Comparison of ENCODE assay signal across 11 cellular contexts in the genomic region with DNA sequence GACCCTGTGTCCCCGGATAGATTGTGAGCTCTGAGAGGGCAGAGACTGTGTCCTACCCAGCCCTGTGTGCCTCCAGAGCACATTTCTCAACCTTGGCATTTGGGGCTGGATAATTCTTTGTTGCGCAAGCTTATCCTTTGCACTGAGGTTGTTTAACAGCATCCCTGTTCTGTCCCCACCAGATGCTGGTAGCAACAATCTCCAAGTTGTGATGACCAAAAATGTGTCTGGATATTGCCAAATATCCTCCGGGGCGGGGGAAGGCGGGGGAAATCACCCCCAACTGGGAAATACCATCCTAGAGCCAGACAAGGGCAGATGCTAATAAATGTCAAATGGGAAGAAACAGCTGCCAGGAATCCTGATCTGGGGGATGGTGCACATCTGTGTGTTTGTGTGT. TPM values are rescaled to one million over a fixed set of nuclear protein-coding genes. Genes with fewer than 3 reads are reported as not detected.
DNase-seq lines count a peak whose midpoint lies in the region; ATAC-seq, FAIRE-seq and TF ChIP-seq lines count a peak whose summit lies in the region.
"Had no signal": no experiment of that assay in that cellular context is flagged by ENCODE, and none has a peak within 500 bp of the region (broad histone marks: within the 10 kb centered on the region; RNA-seq: fewer than 3 reads in every experiment).

No MANE protein-coding gene starts in this region.

- H3K4me3 ChIP-seq in CD4-positive, alpha-beta memory T cell (ENCODE audit: low read length in 2 of 2), result no peak overlapping the region
- H3K4me3 ChIP-seq in cardiac fibroblast (replicated peaks in 1 of 2; ENCODE audit: low read depth in 2 of 2, low read length in 2 of 2) (no peak overlapping the region), kidney (ENCODE audit: low read length in 2 of 2) (no peak overlapping the region), gastrocnemius medialis (no peak overlapping the region)

- no peak overlapping the region for H3K27ac ChIP-seq in CD4-positive, alpha-beta memory T cell (ENCODE audit: low read depth, low read length)
- H3K27ac ChIP-seq in kidney (ENCODE audit: low read depth in 2 of 2, low read length in 2 of 2), result no peak overlapping the region
- peak overlapping the region; percentile 34 to 73 (median 64) for H3K27ac ChIP-seq in gastrocnemius medialis

- H3K27me3 ChIP-seq in CD4-positive, alpha-beta memory T cell (ENCODE audit: insufficient read depth, low read length), result no peaks in the 10 kb centered on the region
- no peaks in the 10 kb centered on the region for H3K27me3 ChIP-seq in gastrocnemius medialis

- H3K36me3 Mint-ChIP-seq in CD4-positive, alpha-beta memory T cell, result peaks cover 73 to 91% of the 10 kb centered on the region in 2 donors

- no peaks in the 10 kb centered on the region for H3K9me3 Mint-ChIP-seq in CD4-positive, alpha-beta memory T cell

- peaks cover 12 to 18% (median 16%) of the 10 kb centered on the region in 4 donors for H3K4me1 Mint-ChIP-seq in CD4-positive, alpha-beta memory T cell

- H3K4me1 ChIP-seq in CD4-positive, alpha-beta memory T cell (ENCODE audit: insufficient read depth, low read length), result no peaks in the 10 kb centered on the region
- H3K4me1 ChIP-seq in kidney (ENCODE audit: control insufficient read depth in 1 of 2, insufficient read depth in 1 of 2, low read depth in 1 of 2, low read length in 2 of 2) (peaks cover 25 to 33% of the 10 kb centered on the region in 2 donors), gastrocnemius medialis (peaks cover 42 to 50% of the 10 kb centered on the region in 2 donors)

- H3K4me3 Mint-ChIP-seq in CD4-positive, alpha-beta memory T cell, result no peak overlapping the region

- H3K36me3 ChIP-seq in CD4-positive, alpha-beta memory T cell (ENCODE audit: insufficient read depth, low read length), result peaks cover 86% of the 10 kb centered on the region
- H3K36me3 ChIP-seq in kidney (ENCODE audit: control insufficient read depth in 1 of 2, insufficient read depth in 2 of 2, low read length in 2 of 2), result peaks cover 15 to 32% of the 10 kb centered on the region in 2 donors
- peaks cover 0 to 27% of the 10 kb centered on the region in 2 donors for H3K36me3 ChIP-seq in gastrocnemius medialis

- no peak for TF ChIP-seq CTCF in cardiac fibroblast (IDR thresholded peaks at IDR 0.05; ENCODE audit: low read depth, low read length)
- no peak for TF ChIP-seq CTCF in kidney (IDR thresholded peaks at IDR 0.05; ENCODE audit: borderline replicate concordance, extremely low read depth, insufficient read depth)
- no peak for TF ChIP-seq CTCF in gastrocnemius medialis (IDR thresholded peaks at IDR 0.05 in 4 of 5, conservative IDR thresholded peaks at IDR 0.05 in 1 of 5)

- CTCF ChIA-PET in CD4-positive, alpha-beta memory T cell (lab: Charles Lee; ENCODE audit: partially characterized antibody), result interaction anchor here (1.6 to 18.7 kb wide), 2 partner anchors 11 to 52 kb away, joined by 13 to 601 read pairs; no protein-coding TSS in a partner anchor

- H3K9ac ChIP-seq in kidney (ENCODE audit: low read length in 2 of 2), result no peak overlapping the region

- no peaks in the 10 kb centered on the region for H3K27me3 Mint-ChIP-seq in CD4-positive, alpha-beta memory T cell

- intact Hi-C loops in CD4-positive, alpha-beta memory T cell (cut with micrococcal nuclease), result no loop called here
- intact Hi-C loops in kidney (cut with DNase I), result loop anchor here (5.0 kb wide), 1 partner anchor 42 kb away; no protein-coding TSS in a partner anchor
- intact Hi-C loops in gastrocnemius medialis (cut with DNase I; ENCODE audit: low total_unique reads), result no loop called here

- TF ChIP-seq POLR2A in gastrocnemius medialis (IDR thresholded peaks at IDR 0.05), result no peak

- H3K27ac Mint-ChIP-seq in CD4-positive, alpha-beta memory T cell, result peak overlapping the region in 5 of 7 donors; percentile 19 to 66 (median 48)

- in situ Hi-C loops in gastrocnemius medialis (cut with MboI; ENCODE audit: low sequenced_read_pairs in 4 of 4), result no loop called here

- POLR2A ChIA-PET in CD4-positive, alpha-beta memory T cell (lab: Charles Lee; ENCODE audit: partially characterized antibody), result interaction anchor here (1.7 to 1.8 kb wide), 2 partner anchors 18 to 24 kb away, joined by 4 read pairs; a partner anchor contains a TSS

- no peak for FAIRE-seq in kidney (lab: Jason Lieb, UNC)

- ATAC-seq in gastrocnemius medialis (peak; percentile 69 to 85), SK-N-SH treated with all-trans-retinoic acid at 6 μM for 48 hours (no peak)
- ATAC-seq: Panc1 had no signal

- no peaks in the 10 kb centered on the region for H3K9me3 ChIP-seq in CD4-positive, alpha-beta memory T cell (ENCODE audit: control insufficient read depth in 1 of 2, low read length in 2 of 2)
- H3K9me3 ChIP-seq in kidney (ENCODE audit: control insufficient read depth in 1 of 2, low read length in 2 of 2) (no peaks in the 10 kb centered on the region), gastrocnemius medialis (no peaks in the 10 kb centered on the region)

- no peak for DNase-seq in CD4-positive, alpha-beta memory T cell
- DNase-seq in cardiac fibroblast (ENCODE audit: low read depth in 2 of 2) (peak; percentile 57 to 95), kidney (peak; percentile 81), gastrocnemius medialis (peak; percentile 43 to 72), NCI-H2081 (lab: John Stamatoyannopoulos, UW) (no peak), NCI-H2107 (lab: John Stamatoyannopoulos, UW) (no peak), NCI-H524 (lab: John Stamatoyannopoulos, UW) (no peak)
- DNase-seq: cortex of kidney, NCI-H2029 treated with DMSO at 0.1 percent for 48 hours had no signal

TF ChIP-seq in SK-N-SH treated with all-trans-retinoic acid at 6 μM for 48 hours, 23 proteins besides CTCF, POLR2A, EP300 and RAD21:
- TF ChIP-seq ZFP3 (CRISPR knock-in tag; IDR thresholded peaks at IDR 0.05), result no peak
- TF ChIP-seq TCF4 (CRISPR knock-in tag; IDR thresholded peaks at IDR 0.05; ENCODE audit: borderline replicate concordance), result no peak
- no peak for TF ChIP-seq TOX (CRISPR knock-in tag; IDR thresholded peaks at IDR 0.05; ENCODE audit: borderline replicate concordance)
- no peak for TF ChIP-seq GLIS3 (CRISPR knock-in tag; IDR thresholded peaks at IDR 0.05)
- TF ChIP-seq ISL1 (CRISPR knock-in tag; IDR thresholded peaks at IDR 0.05), result no peak
- no peak for TF ChIP-seq CSDC2 (CRISPR knock-in tag; IDR thresholded peaks at IDR 0.05)

RNA-seq across cellular contexts. Expression of a gene that starts 24.0 kb away (rescaled TPM):
- total RNA-seq in CD4-positive, alpha-beta memory T cell, result 100 to 1,000 TPM; 227 to 233 TPM
- 10 to 100 TPM; 31.5 to 70.2 TPM for polyA plus RNA-seq in CD4-positive, alpha-beta memory T cell
- total RNA-seq in kidney (132 TPM), gastrocnemius medialis (100 to 1,000 TPM; 112 to 228 (median 188) TPM)
- polyA plus RNA-seq in kidney (ENCODE audit: insufficient read depth, low read depth, low replicate concordance), result 109 TPM

RNA-seq across cellular contexts. Expression of a gene that starts 52.8 kb away (rescaled TPM):
- 100 to 1,000 TPM; 318 to 342 TPM for total RNA-seq in CD4-positive, alpha-beta memory T cell
- 100 to 1,000 TPM; 229 to 330 TPM for polyA plus RNA-seq in CD4-positive, alpha-beta memory T cell
- 107 TPM for total RNA-seq in kidney
- 183 TPM for polyA plus RNA-seq in kidney (ENCODE audit: insufficient read depth, low read depth, low replicate concordance)
- 100 to 1,000 TPM in 3 of 4 donors, 10 to 100 TPM in 1; 91.6 to 164 (median 142) TPM for total RNA-seq in gastrocnemius medialis

Comparison
In these comparisons a context has a peak if more than half of its experiments do, and no peak if none do; other contexts are left out.
1. DNase-seq: peak in cardiac fibroblast (2 of 2), kidney (single experiment) and gastrocnemius medialis (2 of 2); none in CD4-positive, alpha-beta memory T cell (0 of 5), NCI-H2081 (0 of 2), NCI-H2107 (single experiment) and NCI-H524 (0 of 2).
2. H3K27ac ChIP-seq: peak in gastrocnemius medialis (4 of 4); none in CD4-positive, alpha-beta memory T cell (single experiment) and kidney (0 of 2).